In the genomic region with DNA sequence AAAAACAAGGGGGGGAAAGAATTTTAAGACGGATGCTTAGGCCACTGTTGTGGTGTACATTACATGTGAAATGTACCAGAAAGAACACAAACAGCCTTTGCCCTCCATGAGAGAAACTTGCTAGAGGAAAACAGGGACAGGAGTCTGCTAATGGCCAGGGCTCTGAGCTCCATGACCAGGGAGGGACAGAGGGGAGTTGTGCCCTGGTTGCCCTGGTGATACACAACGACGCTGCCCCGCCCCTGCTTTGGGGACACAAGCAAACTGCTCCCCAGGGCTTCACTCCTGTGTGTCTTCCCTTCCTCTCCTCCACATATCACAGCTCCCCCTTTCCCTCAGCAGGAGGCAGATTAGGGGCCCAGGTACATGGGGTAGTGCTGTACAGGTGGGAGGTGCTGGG, we compare ENCODE assay signal across 19 cellular contexts. TPM values are rescaled to one million over a fixed set of nuclear protein-coding genes. Genes with fewer than 3 reads are reported as not detected.
"Had no signal": no experiment of that assay in that cellular context is flagged by ENCODE, and none has a peak within 500 bp of the region (broad histone marks: within the 10 kb centered on the region; RNA-seq: fewer than 3 reads in every experiment).

No MANE protein-coding gene starts in this region.

- H3K4me3 Mint-ChIP-seq: natural killer cell had no signal

- H3K4me3 ChIP-seq: coronary artery, heart left ventricle, mucosa of descending colon, prostate gland, stomach, thoracic aorta, transverse colon had no signal

- H3K9me3 Mint-ChIP-seq: natural killer cell had no signal

- H2AFZ ChIP-seq: parathyroid adenoma had no signal

- ATAC-seq: heart left ventricle, left colon, mucosa of descending colon, natural killer cell had no signal

- H3K27ac Mint-ChIP-seq: natural killer cell had no signal

- H3K27ac ChIP-seq: coronary artery, heart left ventricle, parathyroid adenoma, prostate gland, stomach, thoracic aorta, transverse colon had no signal

- H3K79me2 ChIP-seq: parathyroid adenoma had no signal

- H3K27me3 ChIP-seq: heart left ventricle, stomach, transverse colon had no signal

- H3K36me3 ChIP-seq: heart left ventricle, prostate gland, stomach, thoracic aorta, transverse colon had no signal

- H3K9me3 ChIP-seq: heart left ventricle, mucosa of descending colon, prostate gland, stomach, thoracic aorta, transverse colon had no signal

- H3K4me1 ChIP-seq: heart left ventricle, prostate gland, stomach had no signal

- DNase-seq: effector CD4-positive, alpha-beta T cell; foreskin melanocyte; heart left ventricle; hippocampal formation; left colon; mammary epithelial cell; mucosa of descending colon; natural killer cell; small intestine; stimulated activated CD4-positive, alpha-beta T cell treated with anti-CD3 and anti-CD28 coated beads, Interleukin-12 subunit alpha, Interleukin-12 subunit beta, amount 100 ng/mL, for 4 hours; stimulated activated naive CD4-positive, alpha-beta T cell; stomach; substantia nigra; transverse colon had no signal

- H3K4me1 Mint-ChIP-seq: natural killer cell had no signal

- H3K36me3 Mint-ChIP-seq: natural killer cell had no signal

- H3K9ac ChIP-seq: parathyroid adenoma had no signal

RNA-seq across cellular contexts. Expression of a gene that starts 36.2 kb away (rescaled TPM):
- total RNA-seq: renal cortical epithelial cell had no signal
